ENCODE assay signal across 14 cellular contexts in genomic region chr13:24168392-24168750, GRCh38. TPM values are rescaled to one million over a fixed set of nuclear protein-coding genes. Genes with fewer than 3 reads are reported as not detected.
DNase-seq lines count a peak whose midpoint lies in the region; ATAC-seq, FAIRE-seq and TF ChIP-seq lines count a peak whose summit lies in the region.
"Had no signal": no experiment of that assay in that cellular context is flagged by ENCODE, and none has a peak within 500 bp of the region (broad histone marks: within the 10 kb centered on the region; RNA-seq: fewer than 3 reads in every experiment).

No MANE protein-coding gene starts in this region.

- no peak overlapping the region for H3K27ac Mint-ChIP-seq in activated naive CD4-positive, alpha-beta T cell treated with anti-CD3 and anti-CD28 coated beads for 36 hours
- H3K27ac Mint-ChIP-seq: B cell; effector memory CD8-positive, alpha-beta T cell; WTC11 had no signal

- intact Hi-C loops in activated naive CD4-positive, alpha-beta T cell treated with anti-CD3 and anti-CD28 coated beads for 36 hours (cut with micrococcal nuclease), result no loop called here
- intact Hi-C loops in kidney (cut with DNase I), result no loop called here

- H3K9me3 ChIP-seq in adipocyte (ENCODE audit: control insufficient read depth, low read length), result no peaks in the 10 kb centered on the region
- no peaks in the 10 kb centered on the region for H3K9me3 ChIP-seq in kidney (ENCODE audit: control insufficient read depth in 1 of 2, low read length in 2 of 2)
- H3K9me3 ChIP-seq: heart left ventricle had no signal

- peaks cover 14% of the 10 kb centered on the region for H3K36me3 Mint-ChIP-seq in activated naive CD4-positive, alpha-beta T cell treated with anti-CD3 and anti-CD28 coated beads for 36 hours (ENCODE audit: low read depth)

- CTCF ChIA-PET in activated naive CD4-positive, alpha-beta T cell treated with anti-CD3 and anti-CD28 coated beads for 36 hours (lab: Charles Lee), result no interaction called here

- H3K4me1 ChIP-seq in adipocyte (ENCODE audit: control insufficient read depth, insufficient read depth, low read length) (peaks cover 31% of the 10 kb centered on the region), kidney (ENCODE audit: control insufficient read depth in 1 of 2, insufficient read depth in 1 of 2, low read depth in 1 of 2, low read length in 2 of 2) (peaks cover 5 to 9% of the 10 kb centered on the region in 2 donors)

- no peaks in the 10 kb centered on the region for H3K27me3 ChIP-seq in adipocyte (replicated peaks; ENCODE audit: control insufficient read depth, insufficient read depth, low read length)
- H3K27me3 ChIP-seq: heart left ventricle had no signal

- H3K36me3 ChIP-seq in adipocyte (ENCODE audit: control insufficient read depth, insufficient read depth, low read length, severe bottlenecking) (no peaks in the 10 kb centered on the region), kidney (ENCODE audit: control insufficient read depth in 1 of 2, insufficient read depth in 2 of 2, low read length in 2 of 2) (peaks cover 0 to 7% of the 10 kb centered on the region in 2 donors)

- no peak for TF ChIP-seq CTCF in kidney (IDR thresholded peaks at IDR 0.05; ENCODE audit: borderline replicate concordance, extremely low read depth, insufficient read depth)

- H3K4me3 Mint-ChIP-seq in activated naive CD4-positive, alpha-beta T cell treated with anti-CD3 and anti-CD28 coated beads for 36 hours, result no peak overlapping the region
- H3K4me3 Mint-ChIP-seq: B cell; effector memory CD8-positive, alpha-beta T cell; WTC11 had no signal

- H3K27me3 Mint-ChIP-seq in activated naive CD4-positive, alpha-beta T cell treated with anti-CD3 and anti-CD28 coated beads for 36 hours (ENCODE audit: low read depth), result no peaks in the 10 kb centered on the region
- H3K27me3 Mint-ChIP-seq: effector memory CD8-positive, alpha-beta T cell had no signal

- H3K9ac ChIP-seq in adipocyte (ENCODE audit: low read length) (peak overlapping the region; percentile 12), kidney (ENCODE audit: low read length in 2 of 2) (no peak overlapping the region)

- no peaks in the 10 kb centered on the region for H3K9me3 Mint-ChIP-seq in activated naive CD4-positive, alpha-beta T cell treated with anti-CD3 and anti-CD28 coated beads for 36 hours
- H3K9me3 Mint-ChIP-seq: effector memory CD8-positive, alpha-beta T cell; WTC11 had no signal

- FAIRE-seq in kidney (lab: Jason Lieb, UNC), result no peak

- peak; percentile 8 for DNase-seq in activated naive CD4-positive, alpha-beta T cell treated with anti-CD3 and anti-CD28 coated beads for 36 hours
- no peak for DNase-seq in activated naive CD4-positive, alpha-beta T cell treated with Interleukin-2 at 50 U/mL for 16 hours
- DNase-seq in adipocyte (ENCODE audit: low read depth) (no peak), kidney (no peak), substantia nigra (lab: John Stamatoyannopoulos, UW) (no peak), NCI-H1694 treated with DMSO at 0.1 percent for 48 hours (lab: John Stamatoyannopoulos, UW) (no peak)
- DNase-seq: DMS53; effector memory CD8-positive, alpha-beta T cell; heart left ventricle; NCI-H2081 treated with DMSO at 0.1 percent for 48 hours had no signal

- H3K27ac ChIP-seq in kidney (ENCODE audit: low read depth in 2 of 2, low read length in 2 of 2), result peak overlapping the region; percentile 29 to 48
- H3K27ac ChIP-seq in substantia nigra (ENCODE audit: low read depth, low read length, poor library complexity, severe bottlenecking), result peak overlapping the region; percentile 69

- H3K4me3 ChIP-seq in adipocyte (ENCODE audit: low read length) (peak overlapping the region; percentile 45), kidney (ENCODE audit: low read length in 2 of 2) (no peak overlapping the region)
- H3K4me3 ChIP-seq: heart left ventricle had no signal

- H3K4me1 Mint-ChIP-seq in activated naive CD4-positive, alpha-beta T cell treated with anti-CD3 and anti-CD28 coated beads for 36 hours (ENCODE audit: low read depth), result peaks cover 9% of the 10 kb centered on the region
- H3K4me1 Mint-ChIP-seq: B cell had no signal

- ATAC-seq in HG03521 (IDR thresholded peaks at IDR 0.05; ENCODE audit: unreplicated experiment), result no peak
- ATAC-seq in HG03039 (IDR thresholded peaks at IDR 0.05; ENCODE audit: unreplicated experiment), result no peak
- ATAC-seq: effector memory CD8-positive, alpha-beta T cell; WTC11 had no signal

RNA-seq across cellular contexts. Expression of gene SPATA13, which starts 7.9 kb away (rescaled TPM):
- 10 to 100 TPM; 56.8 to 57.4 TPM for total RNA-seq in activated naive CD4-positive, alpha-beta T cell treated with anti-CD3 and anti-CD28 coated beads for 36 hours
- total RNA-seq in kidney, result 69.2 TPM
- 12.3 TPM for polyA plus RNA-seq in kidney (ENCODE audit: insufficient read depth, low read depth, low replicate concordance)
